In genomic region chr7:67210567-67210966, GRCh38 we compare ENCODE assay signal across 18 cellular contexts.
DNase-seq lines count a peak whose midpoint lies in the region; ATAC-seq, FAIRE-seq and TF ChIP-seq lines count a peak whose summit lies in the region.
"Had no signal": no experiment of that assay in that cellular context is flagged by ENCODE, and none has a peak within 500 bp of the region (broad histone marks: within the 10 kb centered on the region; RNA-seq: fewer than 3 reads in every experiment).

No MANE protein-coding gene starts in this region.

- no peak overlapping the region for H3K4me3 ChIP-seq in K562

- no peak for TF ChIP-seq CTCF in K562 (IDR thresholded peaks at IDR 0.05 in 2 of 3, conservative IDR thresholded peaks at IDR 0.05 in 1 of 3; ENCODE audit: insufficient read depth in 2 of 3, low read depth in 1 of 3, low read length in 3 of 3)
- TF ChIP-seq CTCF in activated CD8-positive, alpha-beta T cell treated with anti-CD3 and anti-CD28 coated beads for 36 hours (IDR thresholded peaks at IDR 0.05), result no peak

- POLR2A ChIA-PET in HEK293T (lab: Yijun Ruan, JAX), result no interaction called here
- POLR2A ChIA-PET in K562 (lab: Yijun Ruan, JAX), result no interaction called here
- POLR2A ChIA-PET in activated CD8-positive, alpha-beta T cell treated with anti-CD3 and anti-CD28 coated beads for 36 hours (lab: Charles Lee), result no interaction called here

- no peak overlapping the region for H3K27ac Mint-ChIP-seq in activated CD8-positive, alpha-beta T cell treated with anti-CD3 and anti-CD28 coated beads for 36 hours
- H3K27ac Mint-ChIP-seq: HFFc6 had no signal

- H3K9me3 Mint-ChIP-seq in activated CD8-positive, alpha-beta T cell treated with anti-CD3 and anti-CD28 coated beads for 36 hours, result no peaks in the 10 kb centered on the region
- H3K9me3 Mint-ChIP-seq: HFFc6 had no signal

- TF ChIP-seq EP300 in K562 (IDR thresholded peaks at IDR 0.05; ENCODE audit: low read length), result no peak

- no peak for ATAC-seq in K562
- ATAC-seq in activated CD8-positive, alpha-beta T cell treated with anti-CD3 and anti-CD28 coated beads for 36 hours, result no peak

- TF ChIP-seq RAD21 in K562 (CRISPR knock-in tag; conservative IDR thresholded peaks at IDR 0.05 in 1 of 2, IDR thresholded peaks at IDR 0.05 in 1 of 2), result no peak

- H3K4me2 ChIP-seq in K562 (ENCODE audit: insufficient read depth, low read length), result no peak overlapping the region

- no peaks in the 10 kb centered on the region for H3K79me2 ChIP-seq in K562 (ENCODE audit: control insufficient read depth, insufficient read depth, low read length)

- peaks cover 6% of the 10 kb centered on the region; the same call in 2 of the 3 replicates for H3K36me3 ChIP-seq in K562 (ENCODE audit: control insufficient read depth, insufficient read depth, low read length)

- H3K9me3 ChIP-seq in K562 (replicated peaks; ENCODE audit: control insufficient read depth, insufficient read depth, low read depth, low read length), result no peaks in the 10 kb centered on the region

- no peaks in the 10 kb centered on the region for H3K4me1 Mint-ChIP-seq in activated CD8-positive, alpha-beta T cell treated with anti-CD3 and anti-CD28 coated beads for 36 hours (ENCODE audit: low read depth)

- H3K36me3 Mint-ChIP-seq in activated CD8-positive, alpha-beta T cell treated with anti-CD3 and anti-CD28 coated beads for 36 hours (ENCODE audit: low read depth), result peaks cover 27% of the 10 kb centered on the region

- in situ Hi-C loops in K562 (cut with MboI), result no loop called here

- H3K4me1 ChIP-seq in K562 (replicated peaks in 1 of 2; ENCODE audit: control insufficient read depth in 2 of 2, insufficient read depth in 2 of 2, low read length in 2 of 2), result no peaks in the 10 kb centered on the region

- H3K9ac ChIP-seq in K562 (ENCODE audit: insufficient read depth in 1 of 2, low read depth in 2 of 2, low read length in 2 of 2), result no peak overlapping the region

- no peak overlapping the region for H3K27ac ChIP-seq in K562 (ENCODE audit: extremely low read depth, low read depth, low read length)

- no peaks in the 10 kb centered on the region for H3K27me3 Mint-ChIP-seq in activated CD8-positive, alpha-beta T cell treated with anti-CD3 and anti-CD28 coated beads for 36 hours
- H3K27me3 Mint-ChIP-seq: CD4-positive, alpha-beta memory T cell had no signal

- H4K20me1 ChIP-seq in K562 (replicated peaks; ENCODE audit: control insufficient read depth, insufficient read depth, low read length), result no peaks in the 10 kb centered on the region

- no TSS peak for BruUV-seq in K562 (replicated peaks; lab: Mats Ljungman, UMichigan)

- DNase-seq in HEK293T (ENCODE audit: extremely low spot score) (no peak), K562 (ENCODE audit: extremely low read depth in 1 of 4, low spot score in 3 of 4) (no peak), urothelium cell line (ENCODE audit: low spot score) (no peak), NOMO-1 (lab: John Stamatoyannopoulos, UW; ENCODE audit: unreplicated experiment in 2 of 2) (no peak)
- DNase-seq in stimulated activated naive CD4-positive, alpha-beta T cell (lab: John Stamatoyannopoulos, UW), result no peak
- DNase-seq in activated CD8-positive, alpha-beta T cell treated with anti-CD3 and anti-CD28 coated beads for 36 hours, result no peak
- DNase-seq: C1 segment of cervical spinal cord; Calu3; CD4-positive, alpha-beta memory T cell; COR-L47; DMS53; DMS79 treated with DMSO at 0.1 percent for 48 hours; GF-D8; GOT3; HCEC 1CT; HFFc6 had no signal

- intact Hi-C loops in K562 (cut with micrococcal nuclease), result no loop called here
- intact Hi-C loops in activated CD8-positive, alpha-beta T cell treated with anti-CD3 and anti-CD28 coated beads for 36 hours (cut with micrococcal nuclease), result no loop called here

- no peaks in the 10 kb centered on the region for H3K9me1 ChIP-seq in K562 (ENCODE audit: control insufficient read depth, insufficient read depth, low read length)

- H2AFZ ChIP-seq in K562 (ENCODE audit: low read depth, low read length), result no peak overlapping the region

- no peak for TF ChIP-seq POLR2A in K562 (conservative IDR thresholded peaks at IDR 0.05)

- CTCF ChIA-PET in HEK293T (lab: Yijun Ruan, JAX), result no interaction called here
- CTCF ChIA-PET in K562 (lab: Yijun Ruan, JAX; ENCODE audit: low intra/inter-chr PET ratio), result no interaction called here
- CTCF ChIA-PET in activated CD8-positive, alpha-beta T cell treated with anti-CD3 and anti-CD28 coated beads for 36 hours (lab: Charles Lee), result no interaction called here

- H3K4me3 Mint-ChIP-seq in activated CD8-positive, alpha-beta T cell treated with anti-CD3 and anti-CD28 coated beads for 36 hours, result no peak overlapping the region
- H3K4me3 Mint-ChIP-seq: CD4-positive, alpha-beta memory T cell; HFFc6 had no signal

- no peak for FAIRE-seq in K562 (lab: Jason Lieb, UNC)
- peak; percentile 86 for FAIRE-seq in urothelium cell line (lab: Jason Lieb, UNC)
- FAIRE-seq: GM12891, H54 had no signal

- H3K27me3 ChIP-seq in K562 (ENCODE audit: control insufficient read depth in 2 of 2, insufficient read depth in 2 of 2, low read length in 2 of 2), result no peaks in the 10 kb centered on the region

- 89% methylated on average over 7 of the region's 7 CpGs for WGBS in K562 (ENCODE audit: insufficient coverage, low coverage, missing lambda C conversion rate)

TF ChIP-seq in HEK293T, 16 proteins besides CTCF, POLR2A, EP300 and RAD21:
- no peak for TF ChIP-seq ZNF384 (IDR thresholded peaks at IDR 0.05)
- peak; percentile 68 for TF ChIP-seq PKNOX1 (IDR thresholded peaks at IDR 0.05)

TF ChIP-seq in K562, 482 proteins besides CTCF, POLR2A, EP300 and RAD21 (continues in another document):
- TF ChIP-seq SMAD4 (CRISPR knock-in tag; conservative IDR thresholded peaks at IDR 0.05) (no peak), HDGF (IDR thresholded peaks at IDR 0.05) (no peak), DACH1 (IDR thresholded peaks at IDR 0.05; ENCODE audit: partially characterized antibody) (peak; percentile 16), THAP12 (CRISPR knock-in tag; IDR thresholded peaks at IDR 0.05) (no peak), AFF1 (IDR thresholded peaks at IDR 0.05; ENCODE audit: low read depth in 1 of 2, partially characterized antibody in 2 of 2) (no peak), STAT5B (CRISPR knock-in tag; IDR thresholded peaks at IDR 0.05) (no peak), ZNF589 (CRISPR knock-in tag; IDR thresholded peaks at IDR 0.05; ENCODE audit: low read depth) (no peak), SNAPC5 (CRISPR knock-in tag; IDR thresholded peaks at IDR 0.05) (no peak), HDAC1 (IDR thresholded peaks at IDR 0.05) (peak; percentile 12 to 50; a peak in 1 of 4 replicates)
